22 cellular contexts compared by ENCODE assay signal in genomic region chr3:119898478-119899177, GRCh38.
DNase-seq lines count a peak whose midpoint lies in the region; ATAC-seq, FAIRE-seq and TF ChIP-seq lines count a peak whose summit lies in the region.
"Had no signal": no experiment of that assay in that cellular context is flagged by ENCODE, and none has a peak within 500 bp of the region (broad histone marks: within the 10 kb centered on the region; RNA-seq: fewer than 3 reads in every experiment).

No MANE protein-coding gene starts in this region.

- no peak for TF ChIP-seq CTCF in H9 (conservative IDR thresholded peaks at IDR 0.05)
- no peak for TF ChIP-seq CTCF in astrocyte (IDR thresholded peaks at IDR 0.05; ENCODE audit: insufficient read depth, low read depth, low read length)

- H3K56ac ChIP-seq in H9 (ENCODE audit: insufficient read length, low read depth, low read length): no peak overlapping the region

- H4K20me1 ChIP-seq in H9 (ENCODE audit: control insufficient read depth, insufficient read depth, insufficient read length) (no peaks in the 10 kb centered on the region), astrocyte (ENCODE audit: insufficient read depth, low read length) (no peaks in the 10 kb centered on the region)
- H4K20me1 ChIP-seq: BLaER1 treated with 17β-estradiol and CSF1 and Interleukin-3, amounts not matched to agents 10 nM and 100 nM had no signal

- no peak overlapping the region for H3T11ph ChIP-seq in H9 (ENCODE audit: low read length)

- no peak overlapping the region for H3K18ac ChIP-seq in H9 (ENCODE audit: insufficient read length, low read depth, low read length)

- H3K79me1 ChIP-seq in H9 (ENCODE audit: insufficient read depth, low read depth, low read length, poor library complexity, severe bottlenecking): no peaks in the 10 kb centered on the region

- DNase-seq in EH (ENCODE audit: low read depth) (peak; percentile 43), H9 (no peak), astrocyte (ENCODE audit: low read depth) (peak; percentile 46), kidney tubule cell (ENCODE audit: low spot score) (peak; percentile 93), small intestine (no peak)
- DNase-seq in stimulated activated CD4-positive, alpha-beta T cell treated with anti-CD3 and anti-CD28 coated beads, Interleukin-4, amount 100 ng/mL, for 1 hour: no peak
- DNase-seq: activated B cell treated with CpG ODN at 0.5 μM for 24 hours; activated effector memory CD4-positive, alpha-beta T cell treated with Interleukin-2 at 50 U/mL for 16 hours; anterior cingulate cortex; cerebellar nuclear complex; effector memory CD4-positive, alpha-beta T cell; GDM1; hippocampal formation; NCI-H2081; NCI-H526; OCI-M1; spleen; testis had no signal

- no peak overlapping the region for H4K8ac ChIP-seq in H9 (replicated peaks; ENCODE audit: insufficient read length, low read depth, low read length)

- H3K4me1 ChIP-seq in H9 (ENCODE audit: insufficient read depth, low read length) (no peaks in the 10 kb centered on the region), astrocyte (ENCODE audit: insufficient read depth, low read length) (no peaks in the 10 kb centered on the region), small intestine (ENCODE audit: control insufficient read depth in 2 of 2, insufficient read depth in 1 of 2, low read depth in 1 of 2, low read length in 1 of 2) (no peaks in the 10 kb centered on the region)
- H3K4me1 ChIP-seq: spleen, testis had no signal

- H2BK120ac ChIP-seq in H9 (ENCODE audit: low read depth, low read length, poor library complexity, severe bottlenecking): no peak overlapping the region

- no peak overlapping the region for H2BK20ac ChIP-seq in H9 (ENCODE audit: low read depth, low read length, poor library complexity, severe bottlenecking)

- H4K5ac ChIP-seq in H9 (ENCODE audit: insufficient read length, low read depth, low read length): no peak overlapping the region

- H3K27me3 Mint-ChIP-seq in H9 (ENCODE audit: low read depth) (no peaks in the 10 kb centered on the region), astrocyte (ENCODE audit: low read depth, unreplicated experiment) (no peaks in the 10 kb centered on the region)
- H3K27me3 Mint-ChIP-seq: activated B cell treated with CpG ODN at 0.5 μM for 24 hours, progenitor cell of endocrine pancreas had no signal

- H4K91ac ChIP-seq in H9 (ENCODE audit: insufficient read length, low read depth, low read length): no peak overlapping the region

- no peak for ATAC-seq in GM19324 (IDR thresholded peaks at IDR 0.05; ENCODE audit: low FRiP score, unreplicated experiment)

- H3K79me2 ChIP-seq in H9 (ENCODE audit: insufficient read depth, low read length) (no peaks in the 10 kb centered on the region), astrocyte (ENCODE audit: insufficient read depth, low read length) (no peaks in the 10 kb centered on the region)

- H3K4me3 ChIP-seq in astrocyte (ENCODE audit: insufficient read depth, low read depth, low read length) (no peak overlapping the region), small intestine (ENCODE audit: low read depth in 1 of 2, low read length in 2 of 2) (no peak overlapping the region)
- H3K4me3 ChIP-seq: BLaER1 treated with 17β-estradiol and CSF1 and Interleukin-3, amounts not matched to agents 10 nM and 100 nM; spleen; testis had no signal

- no peak overlapping the region for H3K4me2 ChIP-seq in H9 (ENCODE audit: insufficient read depth, insufficient read length, low read length)
- no peak overlapping the region for H3K4me2 ChIP-seq in astrocyte (ENCODE audit: low read length)
- H3K4me2 ChIP-seq: BLaER1 treated with 17β-estradiol and CSF1 and Interleukin-3, amounts not matched to agents 10 nM and 100 nM had no signal

- H3K4me3 Mint-ChIP-seq in H9 (no peak overlapping the region), astrocyte (ENCODE audit: unreplicated experiment) (no peak overlapping the region)
- H3K4me3 Mint-ChIP-seq: activated B cell treated with CpG ODN at 0.5 μM for 24 hours, nephron had no signal

- H2BK5ac ChIP-seq in H9 (ENCODE audit: insufficient read length, low read length): no peak overlapping the region

- peak overlapping the region; percentile 11 for H2BK12ac ChIP-seq in H9 (ENCODE audit: insufficient read length, low read depth, low read length)

- H3K27me3 ChIP-seq in H9 (ENCODE audit: insufficient read depth, low read length) (no peaks in the 10 kb centered on the region), astrocyte (ENCODE audit: insufficient read depth, low read length) (no peaks in the 10 kb centered on the region), small intestine (ENCODE audit: control insufficient read depth in 2 of 2, insufficient read depth in 2 of 2, low read length in 2 of 2) (no peaks in the 10 kb centered on the region)
- H3K27me3 ChIP-seq: BLaER1 treated with 17β-estradiol and CSF1 and Interleukin-3, amounts not matched to agents 10 nM and 100 nM; spleen; testis had no signal

- no CpG with 5 or more reads among the region's 5 CpGs for WGBS in H9 (ENCODE audit: extremely low coverage, insufficient read length, low lambda C conversion rate)
- WGBS in small intestine, 3 donors: 97 to 98% (median 97%) methylated on average over 5 of the region's 5 CpGs

- H3K4ac ChIP-seq in H9 (ENCODE audit: low read depth, low read length): no peak overlapping the region

- no peak overlapping the region for H3K14ac ChIP-seq in H9 (ENCODE audit: insufficient read depth, low read length)

- no peak overlapping the region for H2BK15ac ChIP-seq in H9 (ENCODE audit: low read depth, low read length)

- H3K9me3 Mint-ChIP-seq in H9: no peaks in the 10 kb centered on the region
- no peaks in the 10 kb centered on the region for H3K9me3 Mint-ChIP-seq in astrocyte (ENCODE audit: unreplicated experiment)
- H3K9me3 Mint-ChIP-seq: activated B cell treated with CpG ODN at 0.5 μM for 24 hours had no signal

- H3K27ac ChIP-seq in H9 (ENCODE audit: insufficient read length, low read depth, low read length) (no peak overlapping the region), astrocyte (ENCODE audit: low read depth, low read length) (no peak overlapping the region), small intestine (ENCODE audit: low read depth in 1 of 2, low read length in 1 of 2) (no peak overlapping the region)
- H3K27ac ChIP-seq: BLaER1 treated with 17β-estradiol and CSF1 and Interleukin-3, amounts not matched to agents 10 nM and 100 nM; spleen; testis had no signal

- H2AK5ac ChIP-seq in H9 (ENCODE audit: insufficient read length, low read length): no peak overlapping the region

- no peak overlapping the region for H2AFZ ChIP-seq in H9 (ENCODE audit: low read length)
- H2AFZ ChIP-seq in astrocyte (ENCODE audit: low read depth, low read length): no peak overlapping the region

- no peaks in the 10 kb centered on the region for H3K23me2 ChIP-seq in H9 (ENCODE audit: insufficient read length, low read depth, low read length, poor library complexity, severe bottlenecking)

- H3K23ac ChIP-seq in H9 (ENCODE audit: insufficient read length, low read depth, low read length): no peak overlapping the region

- H3K9ac ChIP-seq in H9 (ENCODE audit: extremely low read depth, insufficient read length, low read length): no peak overlapping the region
- no peak overlapping the region for H3K9ac ChIP-seq in astrocyte (ENCODE audit: low read length)
- H3K9ac ChIP-seq: BLaER1 treated with 17β-estradiol and CSF1 and Interleukin-3, amounts not matched to agents 10 nM and 100 nM had no signal

- H3K36me3 Mint-ChIP-seq in H9 (ENCODE audit: insufficient read depth in 1 of 3, low read depth in 3 of 3): peaks cover 2 to 11% (median 5%) of the 10 kb centered on the region in 3 experiments; a peak in 4 of 7 replicates
- H3K36me3 Mint-ChIP-seq in astrocyte (ENCODE audit: low read depth, unreplicated experiment): peaks cover 5% of the 10 kb centered on the region

- H3K9me3 ChIP-seq in H9 (ENCODE audit: control insufficient read depth, low read depth, low read length) (no peaks in the 10 kb centered on the region), astrocyte (ENCODE audit: insufficient read depth, low read depth, low read length) (no peaks in the 10 kb centered on the region), small intestine (ENCODE audit: control insufficient read depth, low read depth) (no peaks in the 10 kb centered on the region)
- H3K9me3 ChIP-seq: BLaER1 treated with 17β-estradiol and CSF1 and Interleukin-3, amounts not matched to agents 10 nM and 100 nM; spleen; testis had no signal

- H3K27ac Mint-ChIP-seq in H9: peak overlapping the region in 2 of 3 experiments; percentile 17 to 28; a peak in 3 of 7 replicates
- no peak overlapping the region for H3K27ac Mint-ChIP-seq in astrocyte (ENCODE audit: unreplicated experiment)
- H3K27ac Mint-ChIP-seq: activated B cell treated with CpG ODN at 0.5 μM for 24 hours, nephron, progenitor cell of endocrine pancreas had no signal

- no peaks in the 10 kb centered on the region for H3K4me1 Mint-ChIP-seq in H9
- no peaks in the 10 kb centered on the region for H3K4me1 Mint-ChIP-seq in astrocyte (ENCODE audit: low read depth, unreplicated experiment)
- H3K4me1 Mint-ChIP-seq: activated B cell treated with CpG ODN at 0.5 μM for 24 hours, nephron had no signal

- H3K36me3 ChIP-seq in astrocyte (ENCODE audit: insufficient read depth, low read length): peaks cover 5% of the 10 kb centered on the region
- peaks cover 0 to 4% of the 10 kb centered on the region in 2 donors for H3K36me3 ChIP-seq in small intestine (ENCODE audit: control insufficient read depth in 2 of 2, insufficient read depth in 2 of 2, low read length in 2 of 2)

- FAIRE-seq in astrocyte (lab: Jason Lieb, UNC) (peak; percentile 54), small intestine (lab: Jason Lieb, UNC) (no peak)

Comparison
In these comparisons a context has a peak if more than half of its experiments do, and no peak if none do; other contexts are left out.
1. DNase-seq: peak in EH (single experiment), astrocyte (single experiment) and kidney tubule cell (single experiment); none in H9 (single experiment), stimulated activated CD4-positive, alpha-beta T cell treated with anti-CD3 and anti-CD28 coated beads, Interleukin-4, amount 100 ng/mL, for 1 hour (single experiment) and small intestine (single experiment).